In the genomic region with DNA sequence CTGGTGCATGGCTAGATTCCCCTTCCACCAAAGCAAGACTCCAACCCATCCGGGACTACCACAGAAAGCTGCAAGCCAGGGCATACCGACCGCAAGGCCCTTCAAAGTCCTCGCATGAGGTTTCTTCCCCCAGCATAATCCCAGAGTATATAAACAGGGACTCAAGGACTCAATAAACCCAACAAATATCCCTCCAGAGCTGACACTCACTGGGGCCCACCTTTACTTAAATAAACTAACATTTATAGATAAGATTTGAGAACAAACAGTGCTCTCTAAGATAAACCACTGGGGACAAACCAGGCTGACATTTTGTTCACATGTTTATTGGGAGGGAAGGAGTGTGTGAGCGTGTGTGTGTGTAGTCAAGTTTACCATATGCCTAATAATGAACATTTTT, we compare ENCODE assay signal across 1 cellular context.
A peak's percentile ranks its signal among the peaks of the same experiment; 100 is the strongest.
TF ChIP-seq lines count a peak whose summit lies in the region.

No MANE protein-coding gene starts in this region.

TF ChIP-seq in HEK293, 187 proteins besides CTCF, POLR2A, EP300 and RAD21 (continued from another document and continues in another):
- TF ChIP-seq, protein P1, sequence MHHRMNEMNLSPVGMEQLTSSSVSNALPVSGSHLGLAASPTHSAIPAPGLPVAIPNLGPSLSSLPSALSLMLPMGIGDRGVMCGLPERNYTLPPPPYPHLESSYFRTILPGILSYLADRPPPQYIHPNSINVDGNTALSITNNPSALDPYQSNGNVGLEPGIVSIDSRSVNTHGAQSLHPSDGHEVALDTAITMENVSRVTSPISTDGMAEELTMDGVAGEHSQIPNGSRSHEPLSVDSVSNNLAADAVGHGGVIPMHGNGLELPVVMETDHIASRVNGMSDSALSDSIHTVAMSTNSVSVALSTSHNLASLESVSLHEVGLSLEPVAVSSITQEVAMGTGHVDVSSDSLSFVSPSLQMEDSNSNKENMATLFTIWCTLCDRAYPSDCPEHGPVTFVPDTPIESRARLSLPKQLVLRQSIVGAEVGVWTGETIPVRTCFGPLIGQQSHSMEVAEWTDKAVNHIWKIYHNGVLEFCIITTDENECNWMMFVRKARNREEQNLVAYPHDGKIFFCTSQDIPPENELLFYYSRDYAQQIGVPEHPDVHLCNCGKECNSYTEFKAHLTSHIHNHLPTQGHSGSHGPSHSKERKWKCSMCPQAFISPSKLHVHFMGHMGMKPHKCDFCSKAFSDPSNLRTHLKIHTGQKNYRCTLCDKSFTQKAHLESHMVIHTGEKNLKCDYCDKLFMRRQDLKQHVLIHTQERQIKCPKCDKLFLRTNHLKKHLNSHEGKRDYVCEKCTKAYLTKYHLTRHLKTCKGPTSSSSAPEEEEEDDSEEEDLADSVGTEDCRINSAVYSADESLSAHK (tag by site-specific recombination; IDR thresholded peaks at IDR 0.05), result peak; percentile 89
- TF ChIP-seq ZXDB (tag by site-specific recombination; IDR thresholded peaks at IDR 0.05) (peak; percentile 97), OVOL3 (tag by site-specific recombination; IDR thresholded peaks at IDR 0.05) (peak; percentile 77; the same call in 1 of the 2 replicates), ZNF521 (tag by site-specific recombination; IDR thresholded peaks at IDR 0.05) (no peak), REPIN1 (tag by site-specific recombination; IDR thresholded peaks at IDR 0.05; ENCODE audit: low read depth) (no peak), ZSCAN30 (tag by site-specific recombination; IDR thresholded peaks at IDR 0.05) (peak; percentile 62; the same call in 1 of the 2 replicates), EGR2 (tag by site-specific recombination; IDR thresholded peaks at IDR 0.05; ENCODE audit: low read depth) (no peak), ZNF184 (tag by site-specific recombination; IDR thresholded peaks at IDR 0.05) (no peak), ZFHX2 (tag by site-specific recombination; conservative IDR thresholded peaks at IDR 0.05) (no peak), ZNF747 (tag by site-specific recombination; IDR thresholded peaks at IDR 0.05) (no peak), GFI1B (tag by site-specific recombination; IDR thresholded peaks at IDR 0.05) (peak; percentile 35; the same call in 1 of the 2 replicates), OSR2 (tag by site-specific recombination; IDR thresholded peaks at IDR 0.05) (peak; percentile 79), ZNF664 (tag by site-specific recombination; IDR thresholded peaks at IDR 0.05) (no peak), ZNF148 (tag by site-specific recombination; IDR thresholded peaks at IDR 0.05; ENCODE audit: borderline replicate concordance) (no peak), IKZF3 (tag by site-specific recombination; IDR thresholded peaks at IDR 0.05) (no peak), ZSCAN5A (tag by site-specific recombination; IDR thresholded peaks at IDR 0.05) (no peak), HOXC10 (CRISPR knock-in tag; IDR thresholded peaks at IDR 0.05) (no peak), ZSCAN4 (tag by site-specific recombination; IDR thresholded peaks at IDR 0.05) (peak; percentile 45; the same call in 1 of the 2 replicates), ZNF792 (tag by site-specific recombination; IDR thresholded peaks at IDR 0.05) (no peak), ZNF202 (tag by site-specific recombination; IDR thresholded peaks at IDR 0.05; ENCODE audit: borderline replicate concordance) (no peak), ZNF341 (tag by site-specific recombination; IDR thresholded peaks at IDR 0.05; ENCODE audit: low read depth) (no peak), TCF7L2 (IDR thresholded peaks at IDR 0.05; ENCODE audit: borderline replicate concordance, low read depth, low read length) (peak; percentile 93), ZBTB7A (tag by site-specific recombination; IDR thresholded peaks at IDR 0.05; ENCODE audit: low read depth) (no peak), SP7 (tag by site-specific recombination; IDR thresholded peaks at IDR 0.05) (no peak), ZFP37 (tag by site-specific recombination; IDR thresholded peaks at IDR 0.05) (no peak), ZNF658 (tag by site-specific recombination; IDR thresholded peaks at IDR 0.05) (no peak), ZNF169 (tag by site-specific recombination; IDR thresholded peaks at IDR 0.05) (no peak), ZNF292 (tag by site-specific recombination; IDR thresholded peaks at IDR 0.05; ENCODE audit: borderline replicate concordance, low read depth) (no peak), TRIM28 (IDR thresholded peaks at IDR 0.05; ENCODE audit: borderline replicate concordance, low read length) (peak; percentile 96), ZNF280C (tag by site-specific recombination; IDR thresholded peaks at IDR 0.05) (no peak), ZNF23 (tag by site-specific recombination; IDR thresholded peaks at IDR 0.05; ENCODE audit: borderline replicate concordance) (no peak), FEZF1 (tag by site-specific recombination; IDR thresholded peaks at IDR 0.05) (peak; percentile 95), ZNF362 (tag by site-specific recombination; IDR thresholded peaks at IDR 0.05) (no peak)
- TF ChIP-seq, protein P2, sequence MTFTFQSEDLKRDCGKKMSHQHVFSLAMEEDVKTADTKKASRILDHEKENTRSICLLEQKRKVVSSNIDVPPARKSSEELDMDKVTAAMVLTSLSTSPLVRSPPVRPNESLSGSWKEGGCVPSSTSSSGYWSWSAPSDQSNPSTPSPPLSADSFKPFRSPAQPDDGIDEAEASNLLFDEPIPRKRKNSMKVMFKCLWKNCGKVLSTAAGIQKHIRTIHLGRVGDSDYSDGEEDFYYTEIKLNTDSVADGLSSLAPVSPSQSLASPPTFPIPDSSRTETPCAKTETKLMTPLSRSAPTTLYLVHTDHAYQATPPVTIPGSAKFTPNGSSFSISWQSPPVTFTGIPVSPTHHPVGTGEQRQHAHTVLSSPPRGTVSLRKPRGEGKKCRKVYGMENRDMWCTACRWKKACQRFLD (tag by site-specific recombination; IDR thresholded peaks at IDR 0.05), result no peak
- TF ChIP-seq, protein P3, sequence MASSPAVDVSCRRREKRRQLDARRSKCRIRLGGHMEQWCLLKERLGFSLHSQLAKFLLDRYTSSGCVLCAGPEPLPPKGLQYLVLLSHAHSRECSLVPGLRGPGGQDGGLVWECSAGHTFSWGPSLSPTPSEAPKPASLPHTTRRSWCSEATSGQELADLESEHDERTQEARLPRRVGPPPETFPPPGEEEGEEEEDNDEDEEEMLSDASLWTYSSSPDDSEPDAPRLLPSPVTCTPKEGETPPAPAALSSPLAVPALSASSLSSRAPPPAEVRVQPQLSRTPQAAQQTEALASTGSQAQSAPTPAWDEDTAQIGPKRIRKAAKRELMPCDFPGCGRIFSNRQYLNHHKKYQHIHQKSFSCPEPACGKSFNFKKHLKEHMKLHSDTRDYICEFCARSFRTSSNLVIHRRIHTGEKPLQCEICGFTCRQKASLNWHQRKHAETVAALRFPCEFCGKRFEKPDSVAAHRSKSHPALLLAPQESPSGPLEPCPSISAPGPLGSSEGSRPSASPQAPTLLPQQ (tag by site-specific recombination; IDR thresholded peaks at IDR 0.05), result peak; percentile 96
- TF ChIP-seq, protein P4, sequence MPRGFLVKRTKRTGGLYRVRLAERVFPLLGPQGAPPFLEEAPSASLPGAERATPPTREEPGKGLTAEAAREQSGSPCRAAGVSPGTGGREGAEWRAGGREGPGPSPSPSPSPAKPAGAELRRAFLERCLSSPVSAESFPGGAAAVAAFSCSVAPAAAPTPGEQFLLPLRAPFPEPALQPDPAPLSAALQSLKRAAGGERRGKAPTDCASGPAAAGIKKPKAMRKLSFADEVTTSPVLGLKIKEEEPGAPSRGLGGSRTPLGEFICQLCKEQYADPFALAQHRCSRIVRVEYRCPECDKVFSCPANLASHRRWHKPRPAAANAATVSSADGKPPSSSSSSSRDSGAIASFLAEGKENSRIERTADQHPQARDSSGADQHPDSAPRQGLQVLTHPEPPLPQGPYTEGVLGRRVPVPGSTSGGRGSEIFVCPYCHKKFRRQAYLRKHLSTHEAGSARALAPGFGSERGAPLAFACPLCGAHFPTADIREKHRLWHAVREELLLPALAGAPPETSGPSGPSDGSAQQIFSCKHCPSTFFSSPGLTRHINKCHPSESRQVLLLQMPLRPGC (tag by site-specific recombination; IDR thresholded peaks at IDR 0.05), result peak; percentile 55; the same call in 1 of the 2 replicates
- TF ChIP-seq, protein P5, sequence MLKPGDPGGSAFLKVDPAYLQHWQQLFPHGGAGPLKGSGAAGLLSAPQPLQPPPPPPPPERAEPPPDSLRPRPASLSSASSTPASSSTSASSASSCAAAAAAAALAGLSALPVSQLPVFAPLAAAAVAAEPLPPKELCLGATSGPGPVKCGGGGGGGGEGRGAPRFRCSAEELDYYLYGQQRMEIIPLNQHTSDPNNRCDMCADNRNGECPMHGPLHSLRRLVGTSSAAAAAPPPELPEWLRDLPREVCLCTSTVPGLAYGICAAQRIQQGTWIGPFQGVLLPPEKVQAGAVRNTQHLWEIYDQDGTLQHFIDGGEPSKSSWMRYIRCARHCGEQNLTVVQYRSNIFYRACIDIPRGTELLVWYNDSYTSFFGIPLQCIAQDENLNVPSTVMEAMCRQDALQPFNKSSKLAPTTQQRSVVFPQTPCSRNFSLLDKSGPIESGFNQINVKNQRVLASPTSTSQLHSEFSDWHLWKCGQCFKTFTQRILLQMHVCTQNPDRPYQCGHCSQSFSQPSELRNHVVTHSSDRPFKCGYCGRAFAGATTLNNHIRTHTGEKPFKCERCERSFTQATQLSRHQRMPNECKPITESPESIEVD (tag by site-specific recombination; IDR thresholded peaks at IDR 0.05), result peak; percentile 92
- TF ChIP-seq, protein P6, sequence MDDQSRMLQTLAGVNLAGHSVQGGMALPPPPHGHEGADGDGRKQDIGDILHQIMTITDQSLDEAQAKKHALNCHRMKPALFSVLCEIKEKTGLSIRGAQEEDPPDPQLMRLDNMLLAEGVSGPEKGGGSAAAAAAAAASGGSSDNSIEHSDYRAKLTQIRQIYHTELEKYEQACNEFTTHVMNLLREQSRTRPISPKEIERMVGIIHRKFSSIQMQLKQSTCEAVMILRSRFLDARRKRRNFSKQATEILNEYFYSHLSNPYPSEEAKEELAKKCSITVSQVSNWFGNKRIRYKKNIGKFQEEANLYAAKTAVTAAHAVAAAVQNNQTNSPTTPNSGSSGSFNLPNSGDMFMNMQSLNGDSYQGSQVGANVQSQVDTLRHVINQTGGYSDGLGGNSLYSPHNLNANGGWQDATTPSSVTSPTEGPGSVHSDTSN (CRISPR knock-in tag; IDR thresholded peaks at IDR 0.05), result no peak
- TF ChIP-seq, protein P7, sequence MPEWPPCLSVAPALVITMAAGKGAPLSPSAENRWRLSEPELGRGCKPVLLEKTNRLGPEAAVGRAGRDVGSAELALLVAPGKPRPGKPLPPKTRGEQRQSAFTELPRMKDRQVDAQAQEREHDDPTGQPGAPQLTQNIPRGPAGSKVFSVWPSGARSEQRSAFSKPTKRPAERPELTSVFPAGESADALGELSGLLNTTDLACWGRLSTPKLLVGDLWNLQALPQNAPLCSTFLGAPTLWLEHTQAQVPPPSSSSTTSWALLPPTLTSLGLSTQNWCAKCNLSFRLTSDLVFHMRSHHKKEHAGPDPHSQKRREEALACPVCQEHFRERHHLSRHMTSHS (tag by site-specific recombination; IDR thresholded peaks at IDR 0.05), result peak; percentile 80; the same call in 1 of the 2 replicates
